Comparison of ENCODE assay signal across 17 cellular contexts in the genomic region with DNA sequence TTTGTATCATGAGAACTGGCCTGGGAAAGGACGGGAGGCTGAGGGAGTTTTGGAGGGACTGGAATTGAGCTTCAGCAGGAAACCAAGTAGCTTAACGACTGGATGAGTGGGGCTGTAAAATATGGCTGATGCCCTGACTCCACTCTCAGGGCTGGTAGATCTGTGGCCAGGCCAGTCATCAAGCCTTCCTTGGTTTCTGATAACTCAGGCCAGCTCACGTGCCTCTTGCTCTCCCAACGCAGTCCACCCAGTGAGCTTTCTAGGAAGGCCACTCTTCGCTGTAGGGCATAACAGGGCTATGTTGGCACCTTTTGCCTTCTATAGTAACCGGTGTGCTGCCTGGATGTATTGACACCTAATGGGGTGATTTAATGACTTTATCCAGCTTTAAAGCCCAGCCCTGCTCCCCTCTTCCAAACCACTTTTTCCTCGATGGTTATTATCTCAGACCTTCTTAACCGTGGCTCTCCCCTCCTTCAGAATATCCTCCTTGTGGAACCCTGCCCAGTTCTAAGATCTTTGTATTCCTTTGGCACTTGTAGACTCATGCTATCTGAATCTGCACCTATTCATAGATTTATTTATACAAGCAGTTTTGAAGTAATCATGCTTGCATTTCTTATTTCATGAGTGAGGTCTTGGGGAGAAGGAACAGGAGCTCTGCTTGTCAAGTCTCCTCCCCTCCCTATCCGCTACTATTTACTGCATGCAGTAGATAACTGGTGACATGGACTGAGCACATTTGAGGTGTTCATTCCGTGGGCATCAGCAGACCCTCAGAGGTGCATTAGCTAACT. TPM values are rescaled to one million over a fixed set of nuclear protein-coding genes. Genes with fewer than 3 reads are reported as not detected.
DNase-seq lines count a peak whose midpoint lies in the region; ATAC-seq and TF ChIP-seq lines count a peak whose summit lies in the region.
"Had no signal": no experiment of that assay in that cellular context is flagged by ENCODE, and none has a peak within 500 bp of the region (broad histone marks: within the 10 kb centered on the region; RNA-seq: fewer than 3 reads in every experiment).

No MANE protein-coding gene starts in this region.

- CTCF ChIA-PET in Panc1 (lab: Charles Lee) = no interaction called here
- CTCF ChIA-PET in naive thymus-derived CD4-positive, alpha-beta T cell (lab: Charles Lee) = interaction anchor here (0.5 to 1.4 kb wide), 4 partner anchors 9 to 146 kb away, joined by 3 to 10 read pairs (median 4); a partner anchor contains a TSS

- H3K27me3 ChIP-seq in Panc1 (ENCODE audit: control insufficient read depth, insufficient read depth, low read length) (no peaks in the 10 kb centered on the region), adipocyte (replicated peaks; ENCODE audit: control insufficient read depth, insufficient read depth, low read length) (no peaks in the 10 kb centered on the region)
- H3K27me3 ChIP-seq in naive thymus-derived CD4-positive, alpha-beta T cell (ENCODE audit: control insufficient read depth in 2 of 2, insufficient read depth in 2 of 2, low read length in 2 of 2) = no peaks in the 10 kb centered on the region
- H3K27me3 ChIP-seq: cardiac muscle cell, tibial nerve had no signal

- in situ Hi-C loops in Panc1 (cut with HindIII; ENCODE audit: low pct_unique_long_range_greater_than_20kb, low sequenced_read_pairs) = no loop called here
- in situ Hi-C loops in ACHN (cut with HindIII; ENCODE audit: low pct_ligation_motif_present, low pct_unique_long_range_greater_than_20kb, low sequenced_read_pairs) = no loop called here

- H3K4me1 ChIP-seq in Panc1 (ENCODE audit: control insufficient read depth, insufficient read depth, low read length) (peaks cover 26% of the 10 kb centered on the region), adipocyte (ENCODE audit: control insufficient read depth, insufficient read depth, low read length) (peaks cover 38% of the 10 kb centered on the region)
- peaks cover 10 to 28% of the 10 kb centered on the region in 2 donors for H3K4me1 ChIP-seq in naive thymus-derived CD4-positive, alpha-beta T cell (ENCODE audit: control insufficient read depth in 2 of 2, insufficient read depth in 2 of 2, low read length in 2 of 2)

- no peak for TF ChIP-seq CTCF in Panc1 (IDR thresholded peaks at IDR 0.05)

- H3K9me3 ChIP-seq in Panc1 (ENCODE audit: control insufficient read depth, insufficient read depth, low read depth, low read length) (no peaks in the 10 kb centered on the region), adipocyte (ENCODE audit: control insufficient read depth, low read length) (no peaks in the 10 kb centered on the region)
- no peaks in the 10 kb centered on the region for H3K9me3 ChIP-seq in naive thymus-derived CD4-positive, alpha-beta T cell (ENCODE audit: control insufficient read depth in 2 of 3, low read length in 3 of 3)
- H3K9me3 ChIP-seq: tibial nerve had no signal

- POLR2A ChIA-PET in Panc1 (lab: Charles Lee) = interaction anchor here (0.5 kb wide), 1 partner anchor 33 kb away, joined by 7 read pairs; no protein-coding TSS in a partner anchor
- POLR2A ChIA-PET in naive thymus-derived CD4-positive, alpha-beta T cell (lab: Charles Lee) = interaction anchor here (0.8 to 6.8 kb wide), 5 partner anchors 8 to 49 kb away, joined by 3 to 48 read pairs (median 4); a partner anchor contains a TSS

- no peak overlapping the region for H3K9ac ChIP-seq in adipocyte (ENCODE audit: low read length)

- intact Hi-C loops in Panc1 (cut with micrococcal nuclease; ENCODE audit: unreplicated experiment) = no loop called here
- intact Hi-C loops in naive thymus-derived CD4-positive, alpha-beta T cell (cut with micrococcal nuclease) = no loop called here

- H3K27me3 Mint-ChIP-seq in naive thymus-derived CD4-positive, alpha-beta T cell = no peaks in the 10 kb centered on the region

- peaks cover 0 to 4% (median 0%) of the 10 kb centered on the region in 5 donors for H3K36me3 Mint-ChIP-seq in naive thymus-derived CD4-positive, alpha-beta T cell

- no peaks in the 10 kb centered on the region for H3K9me3 Mint-ChIP-seq in naive thymus-derived CD4-positive, alpha-beta T cell
- H3K9me3 Mint-ChIP-seq: CD8-positive, alpha-beta T cell had no signal

- no peak for ATAC-seq in Panc1
- ATAC-seq in naive thymus-derived CD4-positive, alpha-beta T cell = no peak
- ATAC-seq: CD8-positive, alpha-beta T cell; left cardiac atrium had no signal

- no peak overlapping the region for H3K4me3 Mint-ChIP-seq in naive thymus-derived CD4-positive, alpha-beta T cell
- H3K4me3 Mint-ChIP-seq: CD8-positive, alpha-beta T cell had no signal

- DNase-seq in ELR (ENCODE audit: low read depth) (peak; percentile 37), Panc1 (ENCODE audit: low read depth, low spot score) (no peak), adipocyte (ENCODE audit: low read depth) (no peak), C1 segment of cervical spinal cord (lab: John Stamatoyannopoulos, UW) (no peak), NCI-H510A treated with DMSO at 0.1 percent for 48 hours (lab: John Stamatoyannopoulos, UW) (no peak), ACHN (no peak)
- DNase-seq in naive thymus-derived CD4-positive, alpha-beta T cell = no peak
- DNase-seq: activated naive CD4-positive, alpha-beta T cell treated with Interleukin-2 at 50 U/mL for 16 hours; CD8-positive, alpha-beta T cell; effector CD4-positive, alpha-beta T cell; left cardiac atrium; NCI-H1048; NCI-H2081 treated with DMSO at 0.1 percent for 48 hours; stimulated activated CD4-positive, alpha-beta T cell treated with anti-CD3 and anti-CD28 coated beads, Interleukin-4, amount 100 ng/mL, for 24 hours; stimulated activated CD8-positive, alpha-beta memory T cell treated with anti-CD3 and anti-CD28 coated beads, Interleukin-4, amount 100 ng/mL, for 48 hours had no signal

- no TSS peak for BruUV-seq in Panc1 (replicated peaks; lab: Mats Ljungman, UMichigan)

- H3K4me1 Mint-ChIP-seq in naive thymus-derived CD4-positive, alpha-beta T cell = peaks cover 20 to 43% (median 30%) of the 10 kb centered on the region in 7 donors

- peak overlapping the region; percentile 20; the same call in 1 of the 2 replicates for H3K27ac ChIP-seq in Panc1 (ENCODE audit: low read length)
- H3K27ac ChIP-seq in naive thymus-derived CD4-positive, alpha-beta T cell (ENCODE audit: low read depth, low read length) = no peak overlapping the region
- H3K27ac ChIP-seq: cardiac muscle cell, tibial nerve had no signal

- no peaks in the 10 kb centered on the region for H3K36me3 ChIP-seq in Panc1 (ENCODE audit: control insufficient read depth, insufficient read depth, low read length)
- H3K36me3 ChIP-seq in adipocyte (ENCODE audit: control insufficient read depth, insufficient read depth, low read length, severe bottlenecking) = peaks cover 48% of the 10 kb centered on the region
- H3K36me3 ChIP-seq in naive thymus-derived CD4-positive, alpha-beta T cell (ENCODE audit: control insufficient read depth in 2 of 3, insufficient read depth in 3 of 3, low read length in 3 of 3) = no peaks in the 10 kb centered on the region
- H3K36me3 ChIP-seq: cardiac muscle cell had no signal

- no peak overlapping the region for H3K4me3 ChIP-seq in Panc1 (ENCODE audit: low read depth in 2 of 2, low read length in 2 of 2)
- H3K4me3 ChIP-seq in adipocyte (ENCODE audit: low read length) = peak overlapping the region; percentile 30
- H3K4me3 ChIP-seq in naive thymus-derived CD4-positive, alpha-beta T cell (ENCODE audit: low read length) = no peak overlapping the region
- H3K4me3 ChIP-seq: cardiac muscle cell, tibial nerve had no signal

- H3K27ac Mint-ChIP-seq in naive thymus-derived CD4-positive, alpha-beta T cell = peak overlapping the region in 7 of 9 donors; percentile 28 to 82 (median 74)

RNA-seq across cellular contexts. Expression of a gene that starts 5.6 kb away (rescaled TPM):
- total RNA-seq in Panc1 (2021; ENCODE audit: unreplicated experiment) = 51.1 TPM
- polyA plus RNA-seq in Panc1 (2012; ENCODE audit: insufficient read length) = 42.9 TPM
- total RNA-seq in naive thymus-derived CD4-positive, alpha-beta T cell = 100 to 1,000 TPM in 4 of 5 experiments, 10 to 100 TPM in 1; 99.9 to 150 (median 128) TPM
- 10 to 100 TPM; 18.7 to 37.3 TPM for polyA plus RNA-seq in naive thymus-derived CD4-positive, alpha-beta T cell

RNA-seq across cellular contexts. Expression of a gene that starts 6.5 kb away (rescaled TPM):
- total RNA-seq in Panc1 (2021; ENCODE audit: unreplicated experiment) = 17.2 TPM
- polyA plus RNA-seq in Panc1 (2012; ENCODE audit: insufficient read length) = 19.7 TPM
- 10 to 100 TPM in 3 of 5 experiments, 1 to 10 TPM in 2; 3.7 to 19.4 (median 10.6) TPM for total RNA-seq in naive thymus-derived CD4-positive, alpha-beta T cell
- 1 to 10 TPM; 5.2 to 8.3 TPM for polyA plus RNA-seq in naive thymus-derived CD4-positive, alpha-beta T cell

RNA-seq across cellular contexts. Expression of a gene that starts 15.7 kb away (rescaled TPM):
- 28.4 TPM for total RNA-seq in Panc1 (2021; ENCODE audit: unreplicated experiment)
- 28.7 TPM for polyA plus RNA-seq in Panc1 (2012; ENCODE audit: insufficient read length)
- total RNA-seq in naive thymus-derived CD4-positive, alpha-beta T cell = 10 to 100 TPM; 17.6 to 38.1 (median 24.3) TPM
- 10 to 100 TPM in 1 of 2 donors, 1 to 10 TPM in 1; 7.1 to 17.7 TPM for polyA plus RNA-seq in naive thymus-derived CD4-positive, alpha-beta T cell

RNA-seq across cellular contexts. Expression of a gene that starts 49.5 kb away (rescaled TPM):
- 33.6 TPM for total RNA-seq in Panc1 (2021; ENCODE audit: unreplicated experiment)
- polyA plus RNA-seq in Panc1 (2012; ENCODE audit: insufficient read length) = 20.3 TPM
- 100 to 1,000 TPM in 2 of 5 experiments, 10 to 100 TPM in 3; 65.4 to 135 (median 93.4) TPM for total RNA-seq in naive thymus-derived CD4-positive, alpha-beta T cell
- polyA plus RNA-seq in naive thymus-derived CD4-positive, alpha-beta T cell = 10 to 100 TPM; 32.9 to 35.4 TPM
